Comparison of ENCODE assay signal across 1 cellular context in genomic region chr15:41971089-41971892, GRCh38.
TF ChIP-seq lines count a peak whose summit lies in the region.

No MANE protein-coding gene starts in this region.

TF ChIP-seq in endothelial cell of umbilical vein, 7 proteins besides CTCF, POLR2A, EP300 and RAD21 (continued from another document):
- TF ChIP-seq GATA2 (IDR thresholded peaks at IDR 0.05; ENCODE audit: insufficient read depth, insufficient read length, low read depth, low read length) (no peak), MYC (IDR thresholded peaks at IDR 0.05; ENCODE audit: low read depth, low read length) (no peak)
